ENCODE assay signal across 8 cellular contexts in genomic region chr9:677461-678097, GRCh38.
DNase-seq lines count a peak whose midpoint lies in the region; ATAC-seq lines count a peak whose summit lies in the region.

No MANE protein-coding gene starts in this region.

- H3K9me3 Mint-ChIP-seq in activated naive CD8-positive, alpha-beta T cell treated with anti-CD3 and anti-CD28 coated beads, Interleukin-2, amount 10 ng/mL, durations not matched to agents 7 days and 5 days, result no peaks in the 10 kb centered on the region

- peak; percentile 50 for ATAC-seq in activated naive CD8-positive, alpha-beta T cell treated with anti-CD3 and anti-CD28 coated beads, Interleukin-2, amount 10 ng/mL, durations not matched to agents 7 days and 5 days (ENCODE audit: low read depth)
- ATAC-seq in GM19023 (IDR thresholded peaks at IDR 0.05; ENCODE audit: unreplicated experiment) (no peak), HG03097 (IDR thresholded peaks at IDR 0.05; ENCODE audit: low FRiP score, unreplicated experiment) (no peak)

- peak overlapping the region; percentile 84 for H3K4me3 Mint-ChIP-seq in activated naive CD8-positive, alpha-beta T cell treated with anti-CD3 and anti-CD28 coated beads, Interleukin-2, amount 10 ng/mL, durations not matched to agents 7 days and 5 days

- H3K27ac Mint-ChIP-seq in activated naive CD8-positive, alpha-beta T cell treated with anti-CD3 and anti-CD28 coated beads, Interleukin-2, amount 10 ng/mL, durations not matched to agents 7 days and 5 days, result peak overlapping the region; percentile 78

- DNase-seq in NCI-H187 treated with DMSO at 0.1 percent for 48 hours (lab: John Stamatoyannopoulos, UW) (peak; percentile 37), NCI-H187 (lab: John Stamatoyannopoulos, UW) (no peak), LoVo (ENCODE audit: low spot score) (no peak)
- DNase-seq in activated naive CD8-positive, alpha-beta T cell treated with anti-CD3 and anti-CD28 coated beads, Interleukin-2, amount 10 ng/mL, durations not matched to agents 7 days and 5 days, result no peak

- H3K27me3 Mint-ChIP-seq in activated naive CD8-positive, alpha-beta T cell treated with anti-CD3 and anti-CD28 coated beads, Interleukin-2, amount 10 ng/mL, durations not matched to agents 7 days and 5 days, result peaks cover 2% of the 10 kb centered on the region

- H3K27ac ChIP-seq in layer of hippocampus (ENCODE audit: low read depth, low read length) (peak overlapping the region; percentile 64), temporal lobe (ENCODE audit: low read depth, low read length) (peak overlapping the region; percentile 83)

- no peaks in the 10 kb centered on the region for H3K36me3 Mint-ChIP-seq in activated naive CD8-positive, alpha-beta T cell treated with anti-CD3 and anti-CD28 coated beads, Interleukin-2, amount 10 ng/mL, durations not matched to agents 7 days and 5 days

- H3K27me3 ChIP-seq in layer of hippocampus (ENCODE audit: control insufficient read depth, insufficient read depth, low read length), result no peaks in the 10 kb centered on the region

- POLR2A ChIA-PET in activated naive CD8-positive, alpha-beta T cell treated with anti-CD3 and anti-CD28 coated beads, Interleukin-2, amount 10 ng/mL, durations not matched to agents 7 days and 5 days (lab: Charles Lee), result interaction anchor here (1.0 kb wide), 1 partner anchor 24 kb away, joined by 4 read pairs; no protein-coding TSS in a partner anchor

- peaks cover 26% of the 10 kb centered on the region for H3K4me1 Mint-ChIP-seq in activated naive CD8-positive, alpha-beta T cell treated with anti-CD3 and anti-CD28 coated beads, Interleukin-2, amount 10 ng/mL, durations not matched to agents 7 days and 5 days
